In genomic region chr2:53508667-53509066, GRCh38 we compare ENCODE assay signal across 1 cellular context.
TF ChIP-seq lines count a peak whose summit lies in the region.

No MANE protein-coding gene starts in this region.

TF ChIP-seq in HCT116, 20 proteins besides CTCF, POLR2A, EP300 and RAD21 (continued from another document):
- no peak for TF ChIP-seq ZBTB33 (IDR thresholded peaks at IDR 0.05; ENCODE audit: extremely low read depth, insufficient replicate concordance, low read length)
- TF ChIP-seq YY1 (IDR thresholded peaks at IDR 0.05; ENCODE audit: extremely low read depth, insufficient replicate concordance, low read depth, low read length): no peak
- no peak for TF ChIP-seq ZFX (IDR thresholded peaks at IDR 0.05)
- no peak for TF ChIP-seq ATF3 (IDR thresholded peaks at IDR 0.05)
- TF ChIP-seq JUND (IDR thresholded peaks at IDR 0.05): no peak
